In genomic region chr6:161584051-161584450, GRCh38 we compare ENCODE assay signal across 18 cellular contexts.
A peak's percentile ranks its signal among the peaks of the same experiment; 100 is the strongest.
DNase-seq lines count a peak whose midpoint lies in the region; ATAC-seq and TF ChIP-seq lines count a peak whose summit lies in the region.
"Had no signal": no experiment of that assay in that cellular context is flagged by ENCODE, and none has a peak within 500 bp of the region (broad histone marks: within the 10 kb centered on the region; RNA-seq: fewer than 3 reads in every experiment).

No MANE protein-coding gene starts in this region.

- dilution Hi-C loops in mammary epithelial cell (cut with HindIII; ENCODE audit: low sequenced_read_pairs): no loop called here

- H3K9ac ChIP-seq in mammary epithelial cell (ENCODE audit: insufficient read depth, low read length): no peak overlapping the region

- peaks cover 9% of the 10 kb centered on the region for H3K4me1 ChIP-seq in mammary epithelial cell (ENCODE audit: insufficient read depth, low read length)
- H3K4me1 ChIP-seq: sigmoid colon, tibial artery had no signal

- peak overlapping the region; percentile 35 for H3K27ac ChIP-seq in mammary epithelial cell (ENCODE audit: insufficient read depth, low read depth, low read length)
- H3K27ac ChIP-seq: sigmoid colon, tibial artery had no signal

- no peaks in the 10 kb centered on the region for H4K20me1 ChIP-seq in mammary epithelial cell (ENCODE audit: insufficient read depth, low read length)

- in situ Hi-C loops in mammary epithelial cell (cut with MboI; ENCODE audit: low sequenced_read_pairs in 2 of 2): no loop called here

- ATAC-seq in HG03175 (IDR thresholded peaks at IDR 0.05; ENCODE audit: unreplicated experiment) (no peak), HG02610 (IDR thresholded peaks at IDR 0.05; ENCODE audit: unreplicated experiment) (no peak), GM21619 (IDR thresholded peaks at IDR 0.05; ENCODE audit: unreplicated experiment) (no peak)
- ATAC-seq: left cardiac atrium, WTC11 had no signal

- H3K36me3 ChIP-seq in mammary epithelial cell (ENCODE audit: insufficient read depth, low read length): no peaks in the 10 kb centered on the region
- H3K36me3 ChIP-seq: sigmoid colon, tibial artery had no signal

- DNase-seq in EL (peak; percentile 4), NCI-H146 (lab: John Stamatoyannopoulos, UW) (peak; percentile 89), mammary epithelial cell (peak; percentile 8), myocyte (ENCODE audit: low read depth) (peak; percentile 21)
- DNase-seq: activated naive CD4-positive, alpha-beta T cell treated with anti-CD3 and anti-CD28 coated beads, Interleukin-2, amount 10 ng/mL, durations not matched to agents 7 days and 5 days; CD4-positive, alpha-beta T cell; DMS 273 treated with DMSO at 0.1 percent for 48 hours; GDM1; left cardiac atrium; NCI-H510A; sigmoid colon; stimulated activated CD4-positive, alpha-beta T cell treated with anti-CD3 and anti-CD28 coated beads, Interleukin-15, amount 100 ng/mL, for 24 hours; SW 1271; tibial artery had no signal

- BruUV-seq in mammary epithelial cell (replicated peaks; lab: Mats Ljungman, UMichigan): no TSS peak

- CTCF ChIA-PET in mammary epithelial cell (lab: Charles Lee; ENCODE audit: low non-redundant PET): no interaction called here

- no peak for TF ChIP-seq CTCF in mammary epithelial cell (conservative IDR thresholded peaks at IDR 0.05 in 1 of 2, IDR thresholded peaks at IDR 0.05 in 1 of 2; ENCODE audit: extremely low read depth in 1 of 2, insufficient read depth in 1 of 2, low read depth in 1 of 2, low read length in 2 of 2)

- H3K9me3 ChIP-seq in mammary epithelial cell (replicated peaks; ENCODE audit: insufficient read depth, low read length): no peaks in the 10 kb centered on the region
- H3K9me3 ChIP-seq: sigmoid colon, tibial artery had no signal

- no peaks in the 10 kb centered on the region for H3K79me2 ChIP-seq in mammary epithelial cell (ENCODE audit: insufficient read depth, low read length)

- 0% methylated on average over 1 of the region's 1 CpG for WGBS in mammary epithelial cell (ENCODE audit: low coverage, missing lambda C conversion rate)

- no peaks in the 10 kb centered on the region for H3K27me3 ChIP-seq in mammary epithelial cell (ENCODE audit: insufficient read depth, low read length)
- H3K27me3 ChIP-seq: sigmoid colon, tibial artery had no signal

- H3K4me2 ChIP-seq in mammary epithelial cell (ENCODE audit: insufficient read depth, low read depth, low read length): peak overlapping the region; percentile 7

- intact Hi-C loops in mammary epithelial cell (cut with micrococcal nuclease): no loop called here

- H2AFZ ChIP-seq in mammary epithelial cell (ENCODE audit: low read depth, low read length): no peak overlapping the region

- H3K4me3 ChIP-seq in mammary epithelial cell (replicated peaks in 1 of 3; ENCODE audit: insufficient read depth in 1 of 3, low read depth in 2 of 3, low read length in 3 of 3): no peak overlapping the region
- H3K4me3 ChIP-seq: sigmoid colon, tibial artery had no signal

Comparison
In these comparisons a context has a peak if more than half of its experiments do, and no peak if none do; other contexts are left out.
1. DNase-seq: peak in every context shown above with its lines; median percentile 89 in NCI-H146; 21 in myocyte; 8 in mammary epithelial cell; 4 in EL.